Comparison of ENCODE assay signal across 2 cellular contexts in the genomic region with DNA sequence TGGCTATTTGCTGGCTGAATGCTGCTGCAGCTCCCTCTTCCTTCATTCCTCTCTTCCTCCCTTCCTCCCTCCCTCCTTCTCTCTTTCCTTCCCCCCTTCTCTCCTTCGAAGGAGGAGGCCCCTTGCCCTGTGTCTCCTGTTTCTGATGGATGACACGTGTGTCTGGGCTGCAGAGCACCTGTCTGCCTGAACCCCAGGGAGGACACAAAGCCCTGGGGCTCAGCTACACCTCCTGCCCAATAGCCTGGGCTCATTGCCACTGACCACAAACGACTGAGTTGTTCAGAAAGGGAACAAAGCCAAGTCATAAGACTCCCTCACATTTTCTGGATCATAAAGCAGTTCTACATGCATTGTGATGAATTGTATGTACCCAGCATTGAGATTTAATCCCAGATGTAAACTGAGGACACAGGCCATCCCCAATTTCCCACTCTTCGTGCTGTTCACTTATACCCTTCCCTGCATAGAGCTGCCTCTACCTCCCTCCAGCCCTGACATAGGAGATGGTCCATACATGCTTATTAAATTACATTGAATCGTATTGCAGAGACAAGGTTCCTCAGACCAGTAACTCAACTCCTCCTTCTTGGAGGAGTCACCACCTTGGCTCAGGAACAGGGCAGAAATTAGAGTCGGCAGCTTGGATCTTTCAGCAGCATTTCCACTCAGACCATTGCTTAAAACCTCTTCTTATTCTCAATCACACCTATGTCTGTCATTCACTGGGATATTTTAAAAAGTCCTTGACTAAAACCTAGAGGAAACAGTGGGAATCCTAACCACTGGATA.
TF ChIP-seq lines count a peak whose summit lies in the region.

No MANE protein-coding gene starts in this region.

TF ChIP-seq in GM12878, 131 proteins besides CTCF, POLR2A, EP300 and RAD21:
- TF ChIP-seq EGR1 (IDR thresholded peaks at IDR 0.05; ENCODE audit: borderline replicate concordance in 1 of 2, low read depth in 2 of 2, low read length in 2 of 2) (no peak), GATAD2B (conservative IDR thresholded peaks at IDR 0.05; ENCODE audit: low read depth) (no peak)
- TF ChIP-seq, protein P1, sequence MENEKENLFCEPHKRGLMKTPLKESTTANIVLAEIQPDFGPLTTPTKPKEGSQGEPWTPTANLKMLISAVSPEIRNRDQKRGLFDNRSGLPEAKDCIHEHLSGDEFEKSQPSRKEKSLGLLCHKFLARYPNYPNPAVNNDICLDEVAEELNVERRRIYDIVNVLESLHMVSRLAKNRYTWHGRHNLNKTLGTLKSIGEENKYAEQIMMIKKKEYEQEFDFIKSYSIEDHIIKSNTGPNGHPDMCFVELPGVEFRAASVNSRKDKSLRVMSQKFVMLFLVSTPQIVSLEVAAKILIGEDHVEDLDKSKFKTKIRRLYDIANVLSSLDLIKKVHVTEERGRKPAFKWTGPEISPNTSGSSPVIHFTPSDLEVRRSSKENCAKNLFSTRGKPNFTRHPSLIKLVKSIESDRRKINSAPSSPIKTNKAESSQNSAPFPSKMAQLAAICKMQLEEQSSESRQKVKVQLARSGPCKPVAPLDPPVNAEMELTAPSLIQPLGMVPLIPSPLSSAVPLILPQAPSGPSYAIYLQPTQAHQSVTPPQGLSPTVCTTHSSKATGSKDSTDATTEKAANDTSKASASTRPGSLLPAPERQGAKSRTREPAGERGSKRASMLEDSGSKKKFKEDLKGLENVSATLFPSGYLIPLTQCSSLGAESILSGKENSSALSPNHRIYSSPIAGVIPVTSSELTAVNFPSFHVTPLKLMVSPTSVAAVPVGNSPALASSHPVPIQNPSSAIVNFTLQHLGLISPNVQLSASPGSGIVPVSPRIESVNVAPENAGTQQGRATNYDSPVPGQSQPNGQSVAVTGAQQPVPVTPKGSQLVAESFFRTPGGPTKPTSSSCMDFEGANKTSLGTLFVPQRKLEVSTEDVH (IDR thresholded peaks at IDR 0.05; ENCODE audit: low read depth, partially characterized antibody) = no peak
TF ChIP-seq in GM12878: peak in this region for 0.

TF ChIP-seq in WTC11, 78 proteins besides CTCF, POLR2A, EP300 and RAD21:
- TF ChIP-seq MYBL2 (CRISPR knock-in tag; IDR thresholded peaks at IDR 0.05) (no peak), ZNF263 (CRISPR knock-in tag; IDR thresholded peaks at IDR 0.05; ENCODE audit: low read depth) (no peak), ESRRA (CRISPR knock-in tag; IDR thresholded peaks at IDR 0.05; ENCODE audit: borderline replicate concordance) (no peak), TCF7 (CRISPR knock-in tag; IDR thresholded peaks at IDR 0.05; ENCODE audit: low read depth) (no peak)
- TF ChIP-seq, protein P2, sequence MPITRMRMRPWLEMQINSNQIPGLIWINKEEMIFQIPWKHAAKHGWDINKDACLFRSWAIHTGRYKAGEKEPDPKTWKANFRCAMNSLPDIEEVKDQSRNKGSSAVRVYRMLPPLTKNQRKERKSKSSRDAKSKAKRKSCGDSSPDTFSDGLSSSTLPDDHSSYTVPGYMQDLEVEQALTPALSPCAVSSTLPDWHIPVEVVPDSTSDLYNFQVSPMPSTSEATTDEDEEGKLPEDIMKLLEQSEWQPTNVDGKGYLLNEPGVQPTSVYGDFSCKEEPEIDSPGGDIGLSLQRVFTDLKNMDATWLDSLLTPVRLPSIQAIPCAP (CRISPR knock-in tag; IDR thresholded peaks at IDR 0.05) = no peak
- TF ChIP-seq, protein P3, sequence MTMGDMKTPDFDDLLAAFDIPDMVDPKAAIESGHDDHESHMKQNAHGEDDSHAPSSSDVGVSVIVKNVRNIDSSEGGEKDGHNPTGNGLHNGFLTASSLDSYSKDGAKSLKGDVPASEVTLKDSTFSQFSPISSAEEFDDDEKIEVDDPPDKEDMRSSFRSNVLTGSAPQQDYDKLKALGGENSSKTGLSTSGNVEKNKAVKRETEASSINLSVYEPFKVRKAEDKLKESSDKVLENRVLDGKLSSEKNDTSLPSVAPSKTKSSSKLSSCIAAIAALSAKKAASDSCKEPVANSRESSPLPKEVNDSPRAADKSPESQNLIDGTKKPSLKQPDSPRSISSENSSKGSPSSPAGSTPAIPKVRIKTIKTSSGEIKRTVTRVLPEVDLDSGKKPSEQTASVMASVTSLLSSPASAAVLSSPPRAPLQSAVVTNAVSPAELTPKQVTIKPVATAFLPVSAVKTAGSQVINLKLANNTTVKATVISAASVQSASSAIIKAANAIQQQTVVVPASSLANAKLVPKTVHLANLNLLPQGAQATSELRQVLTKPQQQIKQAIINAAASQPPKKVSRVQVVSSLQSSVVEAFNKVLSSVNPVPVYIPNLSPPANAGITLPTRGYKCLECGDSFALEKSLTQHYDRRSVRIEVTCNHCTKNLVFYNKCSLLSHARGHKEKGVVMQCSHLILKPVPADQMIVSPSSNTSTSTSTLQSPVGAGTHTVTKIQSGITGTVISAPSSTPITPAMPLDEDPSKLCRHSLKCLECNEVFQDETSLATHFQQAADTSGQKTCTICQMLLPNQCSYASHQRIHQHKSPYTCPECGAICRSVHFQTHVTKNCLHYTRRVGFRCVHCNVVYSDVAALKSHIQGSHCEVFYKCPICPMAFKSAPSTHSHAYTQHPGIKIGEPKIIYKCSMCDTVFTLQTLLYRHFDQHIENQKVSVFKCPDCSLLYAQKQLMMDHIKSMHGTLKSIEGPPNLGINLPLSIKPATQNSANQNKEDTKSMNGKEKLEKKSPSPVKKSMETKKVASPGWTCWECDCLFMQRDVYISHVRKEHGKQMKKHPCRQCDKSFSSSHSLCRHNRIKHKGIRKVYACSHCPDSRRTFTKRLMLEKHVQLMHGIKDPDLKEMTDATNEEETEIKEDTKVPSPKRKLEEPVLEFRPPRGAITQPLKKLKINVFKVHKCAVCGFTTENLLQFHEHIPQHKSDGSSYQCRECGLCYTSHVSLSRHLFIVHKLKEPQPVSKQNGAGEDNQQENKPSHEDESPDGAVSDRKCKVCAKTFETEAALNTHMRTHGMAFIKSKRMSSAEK (CRISPR knock-in tag; IDR thresholded peaks at IDR 0.05; ENCODE audit: borderline replicate concordance) = no peak
- TF ChIP-seq, protein P4, sequence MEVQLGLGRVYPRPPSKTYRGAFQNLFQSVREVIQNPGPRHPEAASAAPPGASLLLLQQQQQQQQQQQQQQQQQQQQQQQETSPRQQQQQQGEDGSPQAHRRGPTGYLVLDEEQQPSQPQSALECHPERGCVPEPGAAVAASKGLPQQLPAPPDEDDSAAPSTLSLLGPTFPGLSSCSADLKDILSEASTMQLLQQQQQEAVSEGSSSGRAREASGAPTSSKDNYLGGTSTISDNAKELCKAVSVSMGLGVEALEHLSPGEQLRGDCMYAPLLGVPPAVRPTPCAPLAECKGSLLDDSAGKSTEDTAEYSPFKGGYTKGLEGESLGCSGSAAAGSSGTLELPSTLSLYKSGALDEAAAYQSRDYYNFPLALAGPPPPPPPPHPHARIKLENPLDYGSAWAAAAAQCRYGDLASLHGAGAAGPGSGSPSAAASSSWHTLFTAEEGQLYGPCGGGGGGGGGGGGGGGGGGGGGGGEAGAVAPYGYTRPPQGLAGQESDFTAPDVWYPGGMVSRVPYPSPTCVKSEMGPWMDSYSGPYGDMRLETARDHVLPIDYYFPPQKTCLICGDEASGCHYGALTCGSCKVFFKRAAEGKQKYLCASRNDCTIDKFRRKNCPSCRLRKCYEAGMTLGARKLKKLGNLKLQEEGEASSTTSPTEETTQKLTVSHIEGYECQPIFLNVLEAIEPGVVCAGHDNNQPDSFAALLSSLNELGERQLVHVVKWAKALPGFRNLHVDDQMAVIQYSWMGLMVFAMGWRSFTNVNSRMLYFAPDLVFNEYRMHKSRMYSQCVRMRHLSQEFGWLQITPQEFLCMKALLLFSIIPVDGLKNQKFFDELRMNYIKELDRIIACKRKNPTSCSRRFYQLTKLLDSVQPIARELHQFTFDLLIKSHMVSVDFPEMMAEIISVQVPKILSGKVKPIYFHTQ (CRISPR knock-in tag; IDR thresholded peaks at IDR 0.05) = no peak
- TF ChIP-seq, protein P5, sequence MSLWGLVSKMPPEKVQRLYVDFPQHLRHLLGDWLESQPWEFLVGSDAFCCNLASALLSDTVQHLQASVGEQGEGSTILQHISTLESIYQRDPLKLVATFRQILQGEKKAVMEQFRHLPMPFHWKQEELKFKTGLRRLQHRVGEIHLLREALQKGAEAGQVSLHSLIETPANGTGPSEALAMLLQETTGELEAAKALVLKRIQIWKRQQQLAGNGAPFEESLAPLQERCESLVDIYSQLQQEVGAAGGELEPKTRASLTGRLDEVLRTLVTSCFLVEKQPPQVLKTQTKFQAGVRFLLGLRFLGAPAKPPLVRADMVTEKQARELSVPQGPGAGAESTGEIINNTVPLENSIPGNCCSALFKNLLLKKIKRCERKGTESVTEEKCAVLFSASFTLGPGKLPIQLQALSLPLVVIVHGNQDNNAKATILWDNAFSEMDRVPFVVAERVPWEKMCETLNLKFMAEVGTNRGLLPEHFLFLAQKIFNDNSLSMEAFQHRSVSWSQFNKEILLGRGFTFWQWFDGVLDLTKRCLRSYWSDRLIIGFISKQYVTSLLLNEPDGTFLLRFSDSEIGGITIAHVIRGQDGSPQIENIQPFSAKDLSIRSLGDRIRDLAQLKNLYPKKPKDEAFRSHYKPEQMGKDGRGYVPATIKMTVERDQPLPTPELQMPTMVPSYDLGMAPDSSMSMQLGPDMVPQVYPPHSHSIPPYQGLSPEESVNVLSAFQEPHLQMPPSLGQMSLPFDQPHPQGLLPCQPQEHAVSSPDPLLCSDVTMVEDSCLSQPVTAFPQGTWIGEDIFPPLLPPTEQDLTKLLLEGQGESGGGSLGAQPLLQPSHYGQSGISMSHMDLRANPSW (CRISPR knock-in tag; conservative IDR thresholded peaks at IDR 0.05; ENCODE audit: low read depth) = no peak
